8 cellular contexts compared by ENCODE assay signal in genomic region chr7:118183586-118184391, GRCh38. TPM values are rescaled to one million over a fixed set of nuclear protein-coding genes. Genes with fewer than 3 reads are reported as not detected.
DNase-seq lines count a peak whose midpoint lies in the region; ATAC-seq and TF ChIP-seq lines count a peak whose summit lies in the region.

LSM8 (plus strand) TSS chr7:118184164; CDS start chr7:118184224, 60 bp downstream.

- H3K9me2 ChIP-seq in GM23248 (ENCODE audit: insufficient read depth): no peaks in the 10 kb centered on the region

- intact Hi-C loops in activated T-helper 1 cell treated with anti-CD3 and anti-CD28 coated beads, Interleukin-12 subunit alpha, Interleukin-12 subunit beta, Interleukin-2, Interleukin-4 antibody, amounts not matched to agents 30 ng/mL and 10 ng/mL and 1 ng/mL, durations not matched to agents 14 hours and 24 hours and 36 hours (cut with micrococcal nuclease): loop anchor here (1.0 to 10.0 kb wide), 8 partner anchors 13 to 1969 kb away; partner anchors contain the start of genes CAPZA2, ST7 and TES
- intact Hi-C loops in esophagus squamous epithelium (cut with DNase I): no loop called here

- H3K4me2 ChIP-seq in DND-41 (ENCODE audit: insufficient read depth, low read length) (peak within 1 kb of the TSS; percentile 76), GM23248 (ENCODE audit: unreplicated experiment) (peak within 1 kb of the TSS; percentile 94)

- WGBS in GM23248 (ENCODE audit: low coverage in 1 of 2, low lambda C conversion rate in 2 of 2, missing lambda C conversion rate in 2 of 2), 2 experiments: 1% methylated on average over 57 to 63 of the region's 64 CpGs
- WGBS in esophagus squamous epithelium, 2 donors: 0% methylated on average over 35 to 49 of the region's 64 CpGs

- ATAC-seq in DND-41 (ENCODE audit: insufficient read depth, low read depth): peak; percentile 97

- H3K36me3 ChIP-seq in DND-41 (ENCODE audit: insufficient read depth, low read length) (peaks cover 36% of the 10 kb centered on the region), GM23248 (ENCODE audit: low read depth) (peaks cover 16% of the 10 kb centered on the region), esophagus squamous epithelium (peaks cover 0 to 17% (median 0%) of the 10 kb centered on the region in 3 donors)

- peaks cover 10% of the 10 kb centered on the region; the same call in 1 of the 2 replicates for H3F3A ChIP-seq in GM23248 (ENCODE audit: insufficient read depth)

- H3K4me3 ChIP-seq in DND-41 (ENCODE audit: low read depth in 1 of 2, low read length in 2 of 2) (peak within 1 kb of the TSS; percentile 52 to 73), GM23248 (peak within 1 kb of the TSS; percentile 93), esophagus squamous epithelium (peak within 1 kb of the TSS; percentile 82 to 96 (median 90))

- H3K79me2 ChIP-seq in DND-41 (ENCODE audit: insufficient read depth, low read length): peaks cover 63% of the 10 kb centered on the region
- H3K79me2 ChIP-seq in GM23248 (ENCODE audit: insufficient read depth): peaks cover 57% of the 10 kb centered on the region

- no peaks in the 10 kb centered on the region for H3K9me3 ChIP-seq in DND-41 (ENCODE audit: insufficient read depth, low read length, severe bottlenecking)
- H3K9me3 ChIP-seq in GM23248 (ENCODE audit: low read depth): no peaks in the 10 kb centered on the region
- no peaks in the 10 kb centered on the region for H3K9me3 ChIP-seq in esophagus squamous epithelium

- no peak for TF ChIP-seq CTCF in DND-41 (IDR thresholded peaks at IDR 0.05; ENCODE audit: borderline replicate concordance, extremely low read depth, low read length, poor library complexity, severe bottlenecking)
- no peak for TF ChIP-seq CTCF in esophagus squamous epithelium (IDR thresholded peaks at IDR 0.05)

- H3K27ac ChIP-seq in DND-41 (ENCODE audit: low read length): peak within 1 kb of the TSS; percentile 98
- peak within 1 kb of the TSS; percentile 84 for H3K27ac ChIP-seq in GM23248
- peak within 1 kb of the TSS; percentile 94 to 98 (median 95) for H3K27ac ChIP-seq in esophagus squamous epithelium

- peak within 1 kb of the TSS; percentile 99 for H3K27ac Mint-ChIP-seq in activated T-helper 1 cell treated with anti-CD3 and anti-CD28 coated beads, Interleukin-12 subunit alpha, Interleukin-12 subunit beta, Interleukin-2, Interleukin-4 antibody, amounts not matched to agents 30 ng/mL and 10 ng/mL and 1 ng/mL, durations not matched to agents 14 hours and 24 hours and 36 hours

- H3K9ac ChIP-seq in DND-41 (ENCODE audit: low read depth, low read length) (peak within 1 kb of the TSS; percentile 87), GM23248 (peak within 1 kb of the TSS; percentile 95)

- peak in 3 of 4 donors; percentile 77 to 86 (median 85) for TF ChIP-seq POLR2A in esophagus squamous epithelium (IDR thresholded peaks at IDR 0.05)

- in situ Hi-C loops in GM23248 (cut with MboI): no loop called here

- H3K27me3 Mint-ChIP-seq in activated T-helper 1 cell treated with anti-CD3 and anti-CD28 coated beads, Interleukin-12 subunit alpha, Interleukin-12 subunit beta, Interleukin-2, Interleukin-4 antibody, amounts not matched to agents 30 ng/mL and 10 ng/mL and 1 ng/mL, durations not matched to agents 14 hours and 24 hours and 36 hours (ENCODE audit: insufficient read depth): no peaks in the 10 kb centered on the region

- H2AFZ ChIP-seq in DND-41 (ENCODE audit: low read depth, low read length): peak within 1 kb of the TSS; percentile 88
- H2AFZ ChIP-seq in GM23248: peak within 1 kb of the TSS; percentile 90

- H3K4me1 Mint-ChIP-seq in activated T-helper 1 cell treated with anti-CD3 and anti-CD28 coated beads, Interleukin-12 subunit alpha, Interleukin-12 subunit beta, Interleukin-2, Interleukin-4 antibody, amounts not matched to agents 30 ng/mL and 10 ng/mL and 1 ng/mL, durations not matched to agents 14 hours and 24 hours and 36 hours (ENCODE audit: low read depth): peaks cover 40% of the 10 kb centered on the region

- no peaks in the 10 kb centered on the region for H3K27me3 ChIP-seq in DND-41 (ENCODE audit: insufficient read depth, low read length, poor library complexity)
- H3K27me3 ChIP-seq in GM23248 (replicated peaks; ENCODE audit: insufficient read depth): no peaks in the 10 kb centered on the region
- no peaks in the 10 kb centered on the region for H3K27me3 ChIP-seq in esophagus squamous epithelium

- H3K4me1 ChIP-seq in DND-41 (ENCODE audit: insufficient read depth, low read length): peaks cover 44% of the 10 kb centered on the region
- H3K4me1 ChIP-seq in GM23248 (ENCODE audit: insufficient read depth): peaks cover 30% of the 10 kb centered on the region
- peaks cover 12 to 44% (median 25%) of the 10 kb centered on the region in 3 donors for H3K4me1 ChIP-seq in esophagus squamous epithelium

- H3K9me3 Mint-ChIP-seq in activated T-helper 1 cell treated with anti-CD3 and anti-CD28 coated beads, Interleukin-12 subunit alpha, Interleukin-12 subunit beta, Interleukin-2, Interleukin-4 antibody, amounts not matched to agents 30 ng/mL and 10 ng/mL and 1 ng/mL, durations not matched to agents 14 hours and 24 hours and 36 hours: no peaks in the 10 kb centered on the region

- peak within 1 kb of the TSS; percentile 97 for H3K4me3 Mint-ChIP-seq in activated T-helper 1 cell treated with anti-CD3 and anti-CD28 coated beads, Interleukin-12 subunit alpha, Interleukin-12 subunit beta, Interleukin-2, Interleukin-4 antibody, amounts not matched to agents 30 ng/mL and 10 ng/mL and 1 ng/mL, durations not matched to agents 14 hours and 24 hours and 36 hours

- peak; percentile 98 for DNase-seq in DND-41
- peak; percentile 99 for DNase-seq in GM23248
- DNase-seq in Kasumi-1 (lab: John Stamatoyannopoulos, UW): peak; percentile 97 to 98
- peak; percentile 98 for DNase-seq in RPMI7951 (ENCODE audit: low read depth)
- DNase-seq in activated T-helper 1 cell treated with anti-CD3 and anti-CD28 coated beads, Interleukin-12 subunit alpha, Interleukin-12 subunit beta, Interleukin-2, Interleukin-4 antibody, amounts not matched to agents 30 ng/mL and 10 ng/mL and 1 ng/mL, durations not matched to agents 14 hours and 24 hours and 36 hours (ENCODE audit: low spot score): peak; percentile 97
- DNase-seq in esophagus squamous epithelium (lab: John Stamatoyannopoulos, UW): peak; percentile 76
- DNase-seq in myocyte (ENCODE audit: low read depth): peak; percentile 100
- peak; percentile 90 to 94 for DNase-seq in stimulated activated CD8-positive, alpha-beta memory T cell treated with anti-CD3 and anti-CD28 coated beads, Interleukin-7, amount 100 ng/mL, for 48 hours (ENCODE audit: extremely low read depth in 1 of 2, low read depth in 1 of 2)

- peaks cover 30% of the 10 kb centered on the region for H3K36me3 Mint-ChIP-seq in activated T-helper 1 cell treated with anti-CD3 and anti-CD28 coated beads, Interleukin-12 subunit alpha, Interleukin-12 subunit beta, Interleukin-2, Interleukin-4 antibody, amounts not matched to agents 30 ng/mL and 10 ng/mL and 1 ng/mL, durations not matched to agents 14 hours and 24 hours and 36 hours (ENCODE audit: low read depth)

- H4K20me1 ChIP-seq in DND-41 (ENCODE audit: insufficient read depth, low read length): peaks cover 25% of the 10 kb centered on the region; the same call in 1 of the 2 replicates
- no peaks in the 10 kb centered on the region for H4K20me1 ChIP-seq in GM23248 (ENCODE audit: insufficient read depth)

RNA-seq across cellular contexts. Expression of gene LSM8, which starts in this region (rescaled TPM):
- 25.7 and 39.1 TPM in 2 replicates for total RNA-seq in GM23248 (2014; rRNA removed; shearing (Covaris generic))
- polyA plus RNA-seq in GM23248 (2016; fragmentation: Nextera tagmentation; extraction: Ambion mirVana): 47.2 and 59.6 TPM in 2 replicates
- 123 and 125 TPM in 2 replicates for total RNA-seq in RPMI7951 (2014; rRNA removed; shearing (Covaris generic))
- total RNA-seq in activated T-helper 1 cell treated with anti-CD3 and anti-CD28 coated beads, Interleukin-12 subunit alpha, Interleukin-12 subunit beta, Interleukin-2, Interleukin-4 antibody, amounts not matched to agents 30 ng/mL and 10 ng/mL and 1 ng/mL, durations not matched to agents 14 hours and 24 hours and 36 hours: 45.9 and 46.7 TPM in 2 replicates
- 10 to 100 TPM; 14.5 to 64.0 (median 35.6) TPM for total RNA-seq in esophagus squamous epithelium
- total RNA-seq in myocyte: 37.1 and 47.5 TPM in 2 replicates
- polyA plus RNA-seq in myocyte (2012): 27.9 TPM

Comparison
In these comparisons a context has a peak if more than half of its experiments do, and no peak if none do; other contexts are left out.
1. Peak in every context shown above with its lines: DNase-seq, ATAC-seq, H3K4me3 ChIP-seq and H3K27ac ChIP-seq.